ENCODE assay signal across 21 cellular contexts in the genomic region with DNA sequence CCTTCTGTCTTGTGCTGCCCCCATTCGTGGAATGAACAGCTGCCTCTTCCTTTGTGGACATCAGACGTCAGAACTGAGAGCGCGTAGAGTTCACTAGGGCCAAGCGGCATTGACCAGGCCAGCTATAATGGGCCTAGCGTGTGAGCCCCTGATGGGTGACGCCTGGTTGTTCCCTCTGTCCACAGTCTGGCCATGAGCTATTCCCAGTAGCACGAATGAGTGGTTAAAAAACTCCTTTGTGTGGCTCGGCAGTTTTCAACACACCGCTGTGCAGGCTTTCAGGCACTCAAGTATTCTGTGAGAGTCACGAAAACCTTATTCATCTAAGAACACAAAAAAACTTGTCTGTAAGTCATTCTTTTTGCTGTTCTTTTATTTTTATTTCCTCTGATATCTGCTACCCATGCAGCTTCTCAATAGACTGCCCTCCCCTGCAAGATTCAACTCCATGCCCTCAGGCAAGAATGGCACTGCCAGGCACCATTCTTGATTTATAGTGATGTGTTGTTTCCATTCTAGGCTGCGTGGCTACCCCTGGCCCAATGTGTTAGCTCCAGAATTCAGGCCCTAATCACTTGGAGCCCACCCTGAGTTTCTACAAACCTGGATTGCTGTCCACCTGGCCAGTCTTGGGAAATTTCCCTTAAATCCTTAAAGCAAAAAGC. TPM values are rescaled to one million over a fixed set of nuclear protein-coding genes. Genes with fewer than 3 reads are reported as not detected.
DNase-seq lines count a peak whose midpoint lies in the region.
"Had no signal": no experiment of that assay in that cellular context is flagged by ENCODE, and none has a peak within 500 bp of the region (broad histone marks: within the 10 kb centered on the region; RNA-seq: fewer than 3 reads in every experiment).

No MANE protein-coding gene starts in this region.

- no peak overlapping the region for H3K4me3 Mint-ChIP-seq in dendritic cell treated with granulocyte-macrophage colony-stimulating factor and Interleukin-4, amounts not matched to agents 40 ng/mL and 50 ng/mL, for 4 days
- H3K4me3 Mint-ChIP-seq in activated naive CD8-positive, alpha-beta T cell treated with anti-CD3 and anti-CD28 coated beads for 36 hours = no peak overlapping the region
- H3K4me3 Mint-ChIP-seq: B cell; CD4-positive, alpha-beta T cell had no signal

- H3K4me1 ChIP-seq in neuron (ENCODE audit: insufficient read depth, low read length) = peaks cover 12% of the 10 kb centered on the region

- intact Hi-C loops in dendritic cell treated with granulocyte-macrophage colony-stimulating factor and Interleukin-4, amounts not matched to agents 40 ng/mL and 50 ng/mL, for 4 days (cut with micrococcal nuclease) = no loop called here
- intact Hi-C loops in cardiac septum (cut with DNase I) = loop anchor here (10.0 kb wide), 1 partner anchor 149 kb away; a partner anchor contains a TSS

- H3K9me3 ChIP-seq in neuron (ENCODE audit: low read length) = no peaks in the 10 kb centered on the region

- H3K9me3 Mint-ChIP-seq in dendritic cell treated with granulocyte-macrophage colony-stimulating factor and Interleukin-4, amounts not matched to agents 40 ng/mL and 50 ng/mL, for 4 days = no peaks in the 10 kb centered on the region
- no peaks in the 10 kb centered on the region for H3K9me3 Mint-ChIP-seq in activated naive CD8-positive, alpha-beta T cell treated with anti-CD3 and anti-CD28 coated beads for 36 hours
- H3K9me3 Mint-ChIP-seq: CD4-positive, alpha-beta T cell had no signal

- peaks cover 52% of the 10 kb centered on the region for H3K4me1 Mint-ChIP-seq in dendritic cell treated with granulocyte-macrophage colony-stimulating factor and Interleukin-4, amounts not matched to agents 40 ng/mL and 50 ng/mL, for 4 days (ENCODE audit: low read depth)
- H3K4me1 Mint-ChIP-seq in activated naive CD8-positive, alpha-beta T cell treated with anti-CD3 and anti-CD28 coated beads for 36 hours = peaks cover 12% of the 10 kb centered on the region

- no peaks in the 10 kb centered on the region for H3K36me3 Mint-ChIP-seq in dendritic cell treated with granulocyte-macrophage colony-stimulating factor and Interleukin-4, amounts not matched to agents 40 ng/mL and 50 ng/mL, for 4 days (ENCODE audit: low read depth)
- peaks cover 1% of the 10 kb centered on the region for H3K36me3 Mint-ChIP-seq in activated naive CD8-positive, alpha-beta T cell treated with anti-CD3 and anti-CD28 coated beads for 36 hours

- no peaks in the 10 kb centered on the region for H3K27me3 Mint-ChIP-seq in dendritic cell treated with granulocyte-macrophage colony-stimulating factor and Interleukin-4, amounts not matched to agents 40 ng/mL and 50 ng/mL, for 4 days
- H3K27me3 Mint-ChIP-seq in activated naive CD8-positive, alpha-beta T cell treated with anti-CD3 and anti-CD28 coated beads for 36 hours = no peaks in the 10 kb centered on the region
- H3K27me3 Mint-ChIP-seq: B cell; CD4-positive, alpha-beta T cell had no signal

- DNase-seq in NCI-H345 (lab: John Stamatoyannopoulos, UW) (peak; percentile 5), NCI-H345 treated with DMSO at 0.1 percent for 48 hours (lab: John Stamatoyannopoulos, UW; ENCODE audit: unreplicated experiment) (no peak), cardiac septum (ENCODE audit: low spot score) (no peak), germinal center (ENCODE audit: low spot score) (no peak), T-helper 1 cell (no peak)
- DNase-seq in activated naive CD8-positive, alpha-beta T cell treated with anti-CD3 and anti-CD28 coated beads for 36 hours = no peak
- DNase-seq: Calu3; CD4-positive, alpha-beta T cell; DMS53; IMR-90; Kasumi-1; NCI-H1105; NCI-H1694; NCI-H526 treated with DMSO at 0.1 percent for 48 hours; RPMI8226; SIG-M5 had no signal

- H3K36me3 ChIP-seq in neuron (ENCODE audit: insufficient read depth, low read length) = no peaks in the 10 kb centered on the region

- H3K4me3 ChIP-seq in neuron (ENCODE audit: low read length) = peak overlapping the region; percentile 13

- peak overlapping the region; percentile 44 for H2AFZ ChIP-seq in neuron (ENCODE audit: low read depth, low read length)

- no peaks in the 10 kb centered on the region for H3K27me3 ChIP-seq in neuron (ENCODE audit: insufficient read depth, low read length)

- H3K27ac Mint-ChIP-seq in dendritic cell treated with granulocyte-macrophage colony-stimulating factor and Interleukin-4, amounts not matched to agents 40 ng/mL and 50 ng/mL, for 4 days = peak overlapping the region; percentile 63
- no peak overlapping the region for H3K27ac Mint-ChIP-seq in activated naive CD8-positive, alpha-beta T cell treated with anti-CD3 and anti-CD28 coated beads for 36 hours
- H3K27ac Mint-ChIP-seq: B cell; CD4-positive, alpha-beta T cell had no signal

RNA-seq across cellular contexts. Expression of a gene that starts 52.5 kb away (rescaled TPM):
- 0.38 TPM for total RNA-seq in cardiac septum
- total RNA-seq in activated naive CD8-positive, alpha-beta T cell treated with anti-CD3 and anti-CD28 coated beads for 36 hours = not detected
- total RNA-seq: HT1080, IMR-90, OCI-LY7 had no signal

RNA-seq across cellular contexts. Expression of a gene that starts 53.5 kb away (rescaled TPM):
- total RNA-seq in cardiac septum = 3.8 TPM
- total RNA-seq in activated naive CD8-positive, alpha-beta T cell treated with anti-CD3 and anti-CD28 coated beads for 36 hours = 10 to 100 TPM; 16.5 to 16.6 TPM
